15 cellular contexts compared by ENCODE assay signal in genomic region chr10:58086144-58086762, GRCh38.
"Had no signal": no experiment of that assay in that cellular context is flagged by ENCODE, and none has a peak within 500 bp of the region (broad histone marks: within the 10 kb centered on the region; RNA-seq: fewer than 3 reads in every experiment).

No MANE protein-coding gene starts in this region.

- H3K4me3 Mint-ChIP-seq: activated CD8-positive, alpha-beta T cell treated with anti-CD3 and anti-CD28 coated beads, Interleukin-2, amount 10 ng/mL, durations not matched to agents 7 days and 5 days; activated naive CD4-positive, alpha-beta T cell treated with anti-CD3 and anti-CD28 coated beads for 36 hours; activated T-helper 17 cell treated with anti-CD3 and anti-CD28 coated beads, Interleukin-2, amount 50 U/mL, for 72 hours; naive thymus-derived CD8-positive, alpha-beta T cell; stimulated activated naive CD8-positive, alpha-beta T cell treated with anti-CD3 and anti-CD28 coated beads, Interleukin-15, amount 100 ng/mL, for 72 hours had no signal

- H3K27ac ChIP-seq: cardiac muscle cell, esophagus squamous epithelium, neutrophil, thoracic aorta, WERI-Rb-1 had no signal

- DNase-seq: activated CD4-positive, alpha-beta T cell treated with anti-CD3 and anti-CD28 coated beads for 4 hours; activated CD8-positive, alpha-beta T cell treated with anti-CD3 and anti-CD28 coated beads, Interleukin-2, amount 10 ng/mL, durations not matched to agents 7 days and 5 days; activated naive CD4-positive, alpha-beta T cell treated with anti-CD3 and anti-CD28 coated beads for 36 hours; esophagus squamous epithelium; foreskin fibroblast; mucosa of descending colon; naive thymus-derived CD8-positive, alpha-beta T cell; stimulated activated CD4-positive, alpha-beta T cell treated with anti-CD3 and anti-CD28 coated beads, Interleukin-4, amount 100 ng/mL, for 4 hours; stimulated activated naive CD8-positive, alpha-beta T cell treated with anti-CD3 and anti-CD28 coated beads, Interleukin-15, amount 100 ng/mL, for 72 hours; WERI-Rb-1 had no signal

- H3K9me3 ChIP-seq: esophagus squamous epithelium, mucosa of descending colon, neutrophil, thoracic aorta had no signal

- H3K4me3 ChIP-seq: cardiac muscle cell, esophagus squamous epithelium, mucosa of descending colon, thoracic aorta had no signal

- ATAC-seq: activated CD8-positive, alpha-beta T cell treated with anti-CD3 and anti-CD28 coated beads, Interleukin-2, amount 10 ng/mL, durations not matched to agents 7 days and 5 days; activated T-helper 17 cell treated with anti-CD3 and anti-CD28 coated beads, Interleukin-2, amount 50 U/mL, for 72 hours; mucosa of descending colon; naive thymus-derived CD8-positive, alpha-beta T cell; stimulated activated naive CD8-positive, alpha-beta T cell treated with anti-CD3 and anti-CD28 coated beads, Interleukin-15, amount 100 ng/mL, for 72 hours had no signal

- H3K36me3 Mint-ChIP-seq: naive thymus-derived CD8-positive, alpha-beta T cell had no signal

- FAIRE-seq: colon had no signal

- H3K36me3 ChIP-seq: cardiac muscle cell, esophagus squamous epithelium, neutrophil, thoracic aorta, WERI-Rb-1 had no signal

- H3K4me1 ChIP-seq: esophagus squamous epithelium had no signal

- H3K9me3 Mint-ChIP-seq: activated naive CD4-positive, alpha-beta T cell treated with anti-CD3 and anti-CD28 coated beads for 36 hours; activated T-helper 17 cell treated with anti-CD3 and anti-CD28 coated beads, Interleukin-2, amount 50 U/mL, for 72 hours; naive thymus-derived CD8-positive, alpha-beta T cell; stimulated activated naive CD8-positive, alpha-beta T cell treated with anti-CD3 and anti-CD28 coated beads, Interleukin-15, amount 100 ng/mL, for 72 hours had no signal

- H3K27me3 ChIP-seq: cardiac muscle cell, esophagus squamous epithelium, neutrophil had no signal

- H3K4me1 Mint-ChIP-seq: activated T-helper 17 cell treated with anti-CD3 and anti-CD28 coated beads, Interleukin-2, amount 50 U/mL, for 72 hours; naive thymus-derived CD8-positive, alpha-beta T cell; stimulated activated naive CD8-positive, alpha-beta T cell treated with anti-CD3 and anti-CD28 coated beads, Interleukin-15, amount 100 ng/mL, for 72 hours had no signal

- H3K27ac Mint-ChIP-seq: activated CD8-positive, alpha-beta T cell treated with anti-CD3 and anti-CD28 coated beads, Interleukin-2, amount 10 ng/mL, durations not matched to agents 7 days and 5 days; activated naive CD4-positive, alpha-beta T cell treated with anti-CD3 and anti-CD28 coated beads for 36 hours; activated T-helper 17 cell treated with anti-CD3 and anti-CD28 coated beads, Interleukin-2, amount 50 U/mL, for 72 hours; naive thymus-derived CD8-positive, alpha-beta T cell; stimulated activated naive CD8-positive, alpha-beta T cell treated with anti-CD3 and anti-CD28 coated beads, Interleukin-15, amount 100 ng/mL, for 72 hours had no signal
